ENCODE assay signal across 1 cellular context in genomic region chr17:36892112-36892838, GRCh38.
TF ChIP-seq lines count a peak whose summit lies in the region.

No MANE protein-coding gene starts in this region.

TF ChIP-seq in liver, 16 proteins besides CTCF, POLR2A, EP300 and RAD21 (continued from another document):
- TF ChIP-seq ATF3 (IDR thresholded peaks at IDR 0.05) (no peak), ZBTB33 (IDR thresholded peaks at IDR 0.05) (no peak)
TF ChIP-seq in liver: peak in this region for 3.
